In the genomic region with DNA sequence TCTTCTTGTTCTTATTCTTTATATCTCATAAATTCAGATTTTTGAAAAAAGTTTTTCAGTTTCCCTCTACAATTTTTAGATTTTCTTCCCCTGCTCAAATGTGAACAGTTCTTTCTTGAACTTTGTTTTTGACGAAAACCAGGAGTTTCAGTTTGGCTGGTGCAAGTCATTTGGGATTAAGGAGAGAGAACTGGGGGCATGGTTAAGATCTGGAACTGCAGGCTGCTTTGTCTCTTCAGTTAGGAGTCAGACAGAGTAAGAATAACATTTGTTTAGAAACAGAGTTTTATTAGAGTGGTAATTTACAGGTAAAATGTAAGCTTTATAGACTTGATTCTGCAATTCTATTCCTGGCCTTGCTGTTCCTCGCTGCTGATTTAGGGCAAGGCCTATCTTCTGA, we compare ENCODE assay signal across 24 cellular contexts.
DNase-seq lines count a peak whose midpoint lies in the region; ATAC-seq and TF ChIP-seq lines count a peak whose summit lies in the region.
"Had no signal": no experiment of that assay in that cellular context is flagged by ENCODE, and none has a peak within 500 bp of the region (broad histone marks: within the 10 kb centered on the region; RNA-seq: fewer than 3 reads in every experiment).

No MANE protein-coding gene starts in this region.

- H3K27me3 ChIP-seq in ascending aorta (no peaks in the 10 kb centered on the region), fibroblast of lung (ENCODE audit: control insufficient read depth, insufficient read depth, low read length) (no peaks in the 10 kb centered on the region), tibial nerve (no peaks in the 10 kb centered on the region)
- H3K27me3 ChIP-seq: BLaER1, body of pancreas, esophagus squamous epithelium, left lung had no signal

- no peak for TF ChIP-seq CTCF in ascending aorta (IDR thresholded peaks at IDR 0.05)
- TF ChIP-seq CTCF in fibroblast of lung (conservative IDR thresholded peaks at IDR 0.05 in 1 of 2, IDR thresholded peaks at IDR 0.05 in 1 of 2; ENCODE audit: low read depth in 1 of 2, low read length in 2 of 2) = no peak
- TF ChIP-seq CTCF in tibial nerve (IDR thresholded peaks at IDR 0.05) = no peak

- no peak for TF ChIP-seq EP300 in tibial nerve (IDR thresholded peaks at IDR 0.05)

- H4K20me1 ChIP-seq in fibroblast of lung (ENCODE audit: control insufficient read depth, extremely low read depth, insufficient read depth, low read length) = no peaks in the 10 kb centered on the region
- H4K20me1 ChIP-seq: BLaER1 had no signal

- no peaks in the 10 kb centered on the region for H3K9me3 ChIP-seq in ascending aorta
- no peaks in the 10 kb centered on the region for H3K9me3 ChIP-seq in fibroblast of lung (ENCODE audit: control insufficient read depth, insufficient read depth, low read depth, low read length)
- H3K9me3 ChIP-seq in tibial nerve = no peaks in the 10 kb centered on the region
- H3K9me3 ChIP-seq: BLaER1, body of pancreas, esophagus squamous epithelium, left lung, SK-N-SH had no signal

- H3K4me1 ChIP-seq in ascending aorta (peaks cover 24 to 75% of the 10 kb centered on the region in 2 donors), fibroblast of lung (ENCODE audit: control insufficient read depth, extremely low read depth, insufficient read depth, low read length) (peaks cover 2% of the 10 kb centered on the region), tibial nerve (peaks cover 0 to 71% (median 45%) of the 10 kb centered on the region in 4 donors)
- H3K4me1 ChIP-seq: body of pancreas had no signal

- 55 to 61% methylated on average over 2 of the region's 2 CpGs for WGBS in tibial nerve, 2 donors

- peak overlapping the region; percentile 23 for H3K4me2 ChIP-seq in fibroblast of lung (ENCODE audit: extremely low read depth, insufficient read depth, low read length)
- H3K4me2 ChIP-seq: BLaER1, SK-N-SH had no signal

- H3K36me3 ChIP-seq in ascending aorta = no peaks in the 10 kb centered on the region
- H3K36me3 ChIP-seq in fibroblast of lung (ENCODE audit: control insufficient read depth, insufficient read depth, low read length) = no peaks in the 10 kb centered on the region
- no peaks in the 10 kb centered on the region for H3K36me3 ChIP-seq in tibial nerve
- H3K36me3 ChIP-seq: BLaER1, esophagus squamous epithelium, left lung had no signal

- no peak for TF ChIP-seq POLR2A in tibial nerve (IDR thresholded peaks at IDR 0.05)

- peak overlapping the region; percentile 92 to 98 for H3K27ac ChIP-seq in ascending aorta
- H3K27ac ChIP-seq in fibroblast of lung (ENCODE audit: insufficient read depth, low read length) = no peak overlapping the region
- H3K27ac ChIP-seq in tibial nerve = peak overlapping the region; percentile 16 to 95 (median 72)
- H3K27ac ChIP-seq: BLaER1, body of pancreas, left lung had no signal

- H3K4me3 ChIP-seq in ascending aorta = peak overlapping the region in 1 of 2 donors; percentile 1
- H3K4me3 ChIP-seq in fibroblast of lung (replicated peaks in 1 of 4; ENCODE audit: control extremely low read depth in 1 of 4, insufficient read depth in 1 of 4, low read depth in 3 of 4, low read length in 4 of 4) = no peak overlapping the region
- no peak overlapping the region for H3K4me3 ChIP-seq in tibial nerve
- H3K4me3 ChIP-seq: BLaER1, body of pancreas, esophagus squamous epithelium, left lung had no signal

- intact Hi-C loops in ascending aorta (cut with DNase I) = no loop called here
- intact Hi-C loops in sciatic nerve (cut with DNase I) = no loop called here

- DNase-seq in ascending aorta (ENCODE audit: low spot score in 2 of 2) = no peak
- DNase-seq in fibroblast of lung (ENCODE audit: low read depth in 2 of 2) = no peak
- no peak for DNase-seq in sciatic nerve (ENCODE audit: low spot score)
- DNase-seq in tibial nerve (ENCODE audit: low spot score in 2 of 2) = no peak
- DNase-seq in NCI-H1092 treated with DMSO at 0.1 percent for 48 hours (lab: John Stamatoyannopoulos, UW) = no peak
- no peak for DNase-seq in NCI-H69 (lab: John Stamatoyannopoulos, UW)
- DNase-seq: activated CD4-positive, alpha-beta T cell treated with anti-CD3 and anti-CD28 coated beads, Interleukin-2, amount 50 U/mL, for 48 hours; activated naive CD4-positive, alpha-beta T cell; activated T-cell treated with anti-CD3 and anti-CD28 coated beads, Interleukin-2, amount 50 U/mL, for 72 hours; body of pancreas; cerebellar nuclear complex; DMS 273 treated with DMSO at 0.1 percent for 48 hours; EL; esophagus squamous epithelium; left lung; naive B cell; NCI-H446; NCI-H82; RPMI8226; SK-N-SH; small intestine; stimulated activated naive CD4-positive, alpha-beta T cell treated with Interleukin-2 at 50 U/mL for 16 hours had no signal

- ATAC-seq in sciatic nerve (peak; percentile 43), GM19035 (IDR thresholded peaks at IDR 0.05; ENCODE audit: unreplicated experiment) (no peak)
- ATAC-seq: activated T-cell treated with anti-CD3 and anti-CD28 coated beads, Interleukin-2, amount 50 U/mL, for 72 hours; body of pancreas; left lung had no signal

- H2AFZ ChIP-seq in fibroblast of lung (ENCODE audit: low read length) = no peak overlapping the region

- H3K9ac ChIP-seq in fibroblast of lung (ENCODE audit: insufficient read depth, low read length) = no peak overlapping the region
- H3K9ac ChIP-seq: BLaER1, SK-N-SH had no signal

- H3K79me2 ChIP-seq in fibroblast of lung (ENCODE audit: control insufficient read depth, insufficient read depth, low read length) = no peaks in the 10 kb centered on the region
